1 cellular context compared by ENCODE assay signal in genomic region chr12:53098982-53099651, GRCh38.
TF ChIP-seq lines count a peak whose summit lies in the region.

No MANE protein-coding gene starts in this region.

TF ChIP-seq in K562, 482 proteins besides CTCF, POLR2A, EP300 and RAD21 (continued from another document and continues in another):
- TF ChIP-seq ZBTB40 (IDR thresholded peaks at IDR 0.05) = no peak
- TF ChIP-seq ZBTB40 (CRISPR knock-in tag; IDR thresholded peaks at IDR 0.05) = no peak
- no peak for TF ChIP-seq SFPQ (IDR thresholded peaks at IDR 0.05; ENCODE audit: low read depth, low read length)
- TF ChIP-seq XRCC3 (IDR thresholded peaks at IDR 0.05) = no peak
- no peak for TF ChIP-seq KLF16 (IDR thresholded peaks at IDR 0.05)
- no peak for TF ChIP-seq MIER1 (IDR thresholded peaks at IDR 0.05; ENCODE audit: low read depth)
- peak; percentile 96 for TF ChIP-seq ESRRA (IDR thresholded peaks at IDR 0.05; ENCODE audit: borderline replicate concordance, low read depth)
- TF ChIP-seq ETV6 (IDR thresholded peaks at IDR 0.05; ENCODE audit: borderline replicate concordance in 1 of 2, low read depth in 2 of 2, low read length in 1 of 2) = peak in 1 of 2 experiments; percentile 65; a peak in 2 of 4 replicates
- no peak for TF ChIP-seq ETV6 (CRISPR knock-in tag; IDR thresholded peaks at IDR 0.05; ENCODE audit: borderline replicate concordance)
- peak; percentile 59; the same call in 1 of the 2 replicates for TF ChIP-seq NR2C2 (CRISPR knock-in tag; IDR thresholded peaks at IDR 0.05)
- no peak for TF ChIP-seq NR2C2 (tag; IDR thresholded peaks at IDR 0.05)
- TF ChIP-seq SPI1 (IDR thresholded peaks at IDR 0.05; ENCODE audit: borderline replicate concordance, low read depth, low read length) = no peak
- TF ChIP-seq SP1 (CRISPR knock-in tag; IDR thresholded peaks at IDR 0.05) = 0 out of 2 replicates have a peak, but pooled peaks have one; percentile 25
- TF ChIP-seq SMAD1 (IDR thresholded peaks at IDR 0.05; ENCODE audit: low read depth, low read length, partially characterized antibody) = no peak
- no peak for TF ChIP-seq SRSF3 (IDR thresholded peaks at IDR 0.05; ENCODE audit: insufficient read depth, low read length)
- 0 out of 2 replicates have a peak, but pooled peaks have one; percentile 17 for TF ChIP-seq NFIC (IDR thresholded peaks at IDR 0.05)
- no peak for TF ChIP-seq HNRNPLL (IDR thresholded peaks at IDR 0.05; ENCODE audit: low read depth, low read length, poor library complexity, severe bottlenecking)
- TF ChIP-seq TBP (optimal IDR thresholded peaks at IDR 0.05; ENCODE audit: low read depth, low read length) = no peak
- TF ChIP-seq ZNF77 (CRISPR knock-in tag; IDR thresholded peaks at IDR 0.05) = no peak
- peak; percentile 42; the same call in 1 of the 2 replicates for TF ChIP-seq NR2C1 (IDR thresholded peaks at IDR 0.05)
- TF ChIP-seq NR2C1 (tag; IDR thresholded peaks at IDR 0.05) = peak; percentile 61
- no peak for TF ChIP-seq ZNF175 (CRISPR knock-in tag; IDR thresholded peaks at IDR 0.05; ENCODE audit: low read depth)
- TF ChIP-seq NBN (IDR thresholded peaks at IDR 0.05; ENCODE audit: low read depth) = no peak
- no peak for TF ChIP-seq ZNF764 (CRISPR knock-in tag; IDR thresholded peaks at IDR 0.05; ENCODE audit: low read depth)
- no peak for TF ChIP-seq MCM2 (IDR thresholded peaks at IDR 0.05; ENCODE audit: low read depth)
- 0 out of 2 replicates have a peak, but pooled peaks have one; percentile 51 for TF ChIP-seq HDAC2 (IDR thresholded peaks at IDR 0.05)
- TF ChIP-seq FOXM1 (IDR thresholded peaks at IDR 0.05; ENCODE audit: low read depth) = no peak
- no peak for TF ChIP-seq FOXM1 (CRISPR knock-in tag; IDR thresholded peaks at IDR 0.05; ENCODE audit: low read depth)
- TF ChIP-seq IFI16 (CRISPR knock-in tag; IDR thresholded peaks at IDR 0.05) = no peak
- TF ChIP-seq EHMT2 (IDR thresholded peaks at IDR 0.05) = no peak
- TF ChIP-seq E2F8 (IDR thresholded peaks at IDR 0.05; ENCODE audit: low read depth, partially characterized antibody) = no peak
- TF ChIP-seq PRDM10 (IDR thresholded peaks at IDR 0.05; ENCODE audit: partially characterized antibody) = peak; percentile 93
- no peak for TF ChIP-seq MYBL2 (IDR thresholded peaks at IDR 0.05; ENCODE audit: low read depth)
- TF ChIP-seq MYBL2 (CRISPR knock-in tag; IDR thresholded peaks at IDR 0.05; ENCODE audit: borderline replicate concordance) = no peak
- TF ChIP-seq PBX2 (CRISPR knock-in tag; IDR thresholded peaks at IDR 0.05; ENCODE audit: low read depth) = no peak
- TF ChIP-seq PBX2 (tag; conservative IDR thresholded peaks at IDR 0.05; ENCODE audit: low read depth) = no peak
- TF ChIP-seq CBX5 (IDR thresholded peaks at IDR 0.05; ENCODE audit: borderline replicate concordance, low read depth) = no peak
- TF ChIP-seq MNT (conservative IDR thresholded peaks at IDR 0.05) = 0 out of 4 replicates have a peak, but pooled peaks of 1 of the 2 experiments have one; percentile 41
- no peak for TF ChIP-seq SMARCB1 (IDR thresholded peaks at IDR 0.05; ENCODE audit: insufficient read length, low read depth)
